1 cellular context compared by ENCODE assay signal in the genomic region with DNA sequence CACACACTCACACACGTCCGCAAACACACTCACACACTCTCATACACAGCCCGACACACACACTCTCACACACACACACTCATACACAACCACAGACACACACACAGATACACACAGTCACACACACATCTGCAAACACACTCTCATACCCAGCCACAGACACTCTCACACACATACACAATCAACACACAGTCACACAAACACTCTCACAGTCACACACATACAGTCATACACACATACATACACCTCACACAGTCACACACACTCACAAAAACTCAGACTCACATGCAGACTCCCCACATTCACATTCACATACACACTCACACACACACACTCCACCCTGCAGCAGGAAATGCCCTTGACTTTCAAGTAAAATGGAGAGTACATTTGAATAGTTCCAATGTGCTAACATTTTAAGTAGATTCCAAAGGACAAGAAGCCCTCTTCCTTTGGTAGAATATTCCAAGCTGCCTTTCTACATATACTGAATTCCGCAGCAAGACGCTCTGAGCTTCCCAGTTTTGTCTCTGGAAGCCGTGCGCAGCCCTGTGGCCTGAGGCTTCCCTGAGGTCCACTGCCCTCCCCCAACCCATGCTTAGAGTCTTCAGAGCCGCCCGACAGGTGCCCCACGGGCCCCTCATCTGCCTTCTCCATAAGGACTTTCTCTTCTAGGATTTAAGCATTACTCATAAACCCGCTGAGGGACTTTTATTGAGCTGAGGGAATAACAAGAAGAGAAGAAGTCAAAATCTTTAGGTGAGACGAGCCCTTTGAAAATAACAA.
TF ChIP-seq lines count a peak whose summit lies in the region.

No MANE protein-coding gene starts in this region.

TF ChIP-seq in HepG2, 621 proteins besides CTCF, POLR2A, EP300 and RAD21 (continued from another document):
- TF ChIP-seq LRRFIP1 (CRISPR knock-in tag; conservative IDR thresholded peaks at IDR 0.05) (no peak), RBM39 (IDR thresholded peaks at IDR 0.05; ENCODE audit: low read depth, low read length, poor library complexity, severe bottlenecking) (no peak), XRCC5 (optimal IDR thresholded peaks at IDR 0.05; ENCODE audit: low read length) (no peak), SIX1 (CRISPR knock-in tag; IDR thresholded peaks at IDR 0.05; ENCODE audit: borderline replicate concordance) (no peak), CREB1 (IDR thresholded peaks at IDR 0.05) (peak; percentile 28; the same call in 1 of the 2 replicates), CREB1 (CRISPR knock-in tag; IDR thresholded peaks at IDR 0.05) (no peak), SUZ12 (IDR thresholded peaks at IDR 0.05; ENCODE audit: low read depth, low read length) (no peak), ZNF121 (CRISPR knock-in tag; IDR thresholded peaks at IDR 0.05) (no peak), SCMH1 (CRISPR knock-in tag; IDR thresholded peaks at IDR 0.05; ENCODE audit: borderline replicate concordance) (no peak), MNT (IDR thresholded peaks at IDR 0.05) (peak; percentile 20; the same call in 1 of the 2 replicates), HOXA3 (CRISPR knock-in tag; IDR thresholded peaks at IDR 0.05) (no peak)
- TF ChIP-seq, protein P1, sequence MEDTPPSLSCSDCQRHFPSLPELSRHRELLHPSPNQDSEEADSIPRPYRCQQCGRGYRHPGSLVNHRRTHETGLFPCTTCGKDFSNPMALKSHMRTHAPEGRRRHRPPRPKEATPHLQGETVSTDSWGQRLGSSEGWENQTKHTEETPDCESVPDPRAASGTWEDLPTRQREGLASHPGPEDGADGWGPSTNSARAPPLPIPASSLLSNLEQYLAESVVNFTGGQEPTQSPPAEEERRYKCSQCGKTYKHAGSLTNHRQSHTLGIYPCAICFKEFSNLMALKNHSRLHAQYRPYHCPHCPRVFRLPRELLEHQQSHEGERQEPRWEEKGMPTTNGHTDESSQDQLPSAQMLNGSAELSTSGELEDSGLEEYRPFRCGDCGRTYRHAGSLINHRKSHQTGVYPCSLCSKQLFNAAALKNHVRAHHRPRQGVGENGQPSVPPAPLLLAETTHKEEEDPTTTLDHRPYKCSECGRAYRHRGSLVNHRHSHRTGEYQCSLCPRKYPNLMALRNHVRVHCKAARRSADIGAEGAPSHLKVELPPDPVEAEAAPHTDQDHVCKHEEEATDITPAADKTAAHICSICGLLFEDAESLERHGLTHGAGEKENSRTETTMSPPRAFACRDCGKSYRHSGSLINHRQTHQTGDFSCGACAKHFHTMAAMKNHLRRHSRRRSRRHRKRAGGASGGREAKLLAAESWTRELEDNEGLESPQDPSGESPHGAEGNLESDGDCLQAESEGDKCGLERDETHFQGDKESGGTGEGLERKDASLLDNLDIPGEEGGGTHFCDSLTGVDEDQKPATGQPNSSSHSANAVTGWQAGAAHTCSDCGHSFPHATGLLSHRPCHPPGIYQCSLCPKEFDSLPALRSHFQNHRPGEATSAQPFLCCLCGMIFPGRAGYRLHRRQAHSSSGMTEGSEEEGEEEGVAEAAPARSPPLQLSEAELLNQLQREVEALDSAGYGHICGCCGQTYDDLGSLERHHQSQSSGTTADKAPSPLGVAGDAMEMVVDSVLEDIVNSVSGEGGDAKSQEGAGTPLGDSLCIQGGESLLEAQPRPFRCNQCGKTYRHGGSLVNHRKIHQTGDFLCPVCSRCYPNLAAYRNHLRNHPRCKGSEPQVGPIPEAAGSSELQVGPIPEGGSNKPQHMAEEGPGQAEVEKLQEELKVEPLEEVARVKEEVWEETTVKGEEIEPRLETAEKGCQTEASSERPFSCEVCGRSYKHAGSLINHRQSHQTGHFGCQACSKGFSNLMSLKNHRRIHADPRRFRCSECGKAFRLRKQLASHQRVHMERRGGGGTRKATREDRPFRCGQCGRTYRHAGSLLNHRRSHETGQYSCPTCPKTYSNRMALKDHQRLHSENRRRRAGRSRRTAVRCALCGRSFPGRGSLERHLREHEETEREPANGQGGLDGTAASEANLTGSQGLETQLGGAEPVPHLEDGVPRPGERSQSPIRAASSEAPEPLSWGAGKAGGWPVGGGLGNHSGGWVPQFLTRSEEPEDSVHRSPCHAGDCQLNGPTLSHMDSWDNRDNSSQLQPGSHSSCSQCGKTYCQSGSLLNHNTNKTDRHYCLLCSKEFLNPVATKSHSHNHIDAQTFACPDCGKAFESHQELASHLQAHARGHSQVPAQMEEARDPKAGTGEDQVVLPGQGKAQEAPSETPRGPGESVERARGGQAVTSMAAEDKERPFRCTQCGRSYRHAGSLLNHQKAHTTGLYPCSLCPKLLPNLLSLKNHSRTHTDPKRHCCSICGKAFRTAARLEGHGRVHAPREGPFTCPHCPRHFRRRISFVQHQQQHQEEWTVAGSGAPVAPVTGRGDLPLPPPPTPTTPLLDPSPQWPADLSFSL (CRISPR knock-in tag; IDR thresholded peaks at IDR 0.05) = peak; percentile 42; the same call in 1 of the 2 replicates
- TF ChIP-seq, protein P2, sequence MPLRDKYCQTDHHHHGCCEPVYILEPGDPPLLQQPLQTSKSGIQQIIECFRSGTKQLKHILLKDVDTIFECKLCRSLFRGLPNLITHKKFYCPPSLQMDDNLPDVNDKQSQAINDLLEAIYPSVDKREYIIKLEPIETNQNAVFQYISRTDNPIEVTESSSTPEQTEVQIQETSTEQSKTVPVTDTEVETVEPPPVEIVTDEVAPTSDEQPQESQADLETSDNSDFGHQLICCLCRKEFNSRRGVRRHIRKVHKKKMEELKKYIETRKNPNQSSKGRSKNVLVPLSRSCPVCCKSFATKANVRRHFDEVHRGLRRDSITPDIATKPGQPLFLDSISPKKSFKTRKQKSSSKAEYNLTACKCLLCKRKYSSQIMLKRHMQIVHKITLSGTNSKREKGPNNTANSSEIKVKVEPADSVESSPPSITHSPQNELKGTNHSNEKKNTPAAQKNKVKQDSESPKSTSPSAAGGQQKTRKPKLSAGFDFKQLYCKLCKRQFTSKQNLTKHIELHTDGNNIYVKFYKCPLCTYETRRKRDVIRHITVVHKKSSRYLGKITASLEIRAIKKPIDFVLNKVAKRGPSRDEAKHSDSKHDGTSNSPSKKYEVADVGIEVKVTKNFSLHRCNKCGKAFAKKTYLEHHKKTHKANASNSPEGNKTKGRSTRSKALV (CRISPR knock-in tag; IDR thresholded peaks at IDR 0.05) = no peak
- TF ChIP-seq, protein P3, sequence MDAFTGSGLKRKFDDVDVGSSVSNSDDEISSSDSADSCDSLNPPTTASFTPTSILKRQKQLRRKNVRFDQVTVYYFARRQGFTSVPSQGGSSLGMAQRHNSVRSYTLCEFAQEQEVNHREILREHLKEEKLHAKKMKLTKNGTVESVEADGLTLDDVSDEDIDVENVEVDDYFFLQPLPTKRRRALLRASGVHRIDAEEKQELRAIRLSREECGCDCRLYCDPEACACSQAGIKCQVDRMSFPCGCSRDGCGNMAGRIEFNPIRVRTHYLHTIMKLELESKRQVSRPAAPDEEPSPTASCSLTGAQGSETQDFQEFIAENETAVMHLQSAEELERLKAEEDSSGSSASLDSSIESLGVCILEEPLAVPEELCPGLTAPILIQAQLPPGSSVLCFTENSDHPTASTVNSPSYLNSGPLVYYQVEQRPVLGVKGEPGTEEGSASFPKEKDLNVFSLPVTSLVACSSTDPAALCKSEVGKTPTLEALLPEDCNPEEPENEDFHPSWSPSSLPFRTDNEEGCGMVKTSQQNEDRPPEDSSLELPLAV (CRISPR knock-in tag; conservative IDR thresholded peaks at IDR 0.05; ENCODE audit: low read depth) = no peak
